Comparison of ENCODE assay signal across 11 cellular contexts in genomic region chr1:114508386-114508898, GRCh38. TPM values are rescaled to one million over a fixed set of nuclear protein-coding genes. Genes with fewer than 3 reads are reported as not detected.
DNase-seq lines count a peak whose midpoint lies in the region; ATAC-seq, FAIRE-seq and TF ChIP-seq lines count a peak whose summit lies in the region.
"Had no signal": no experiment of that assay in that cellular context is flagged by ENCODE, and none has a peak within 500 bp of the region (broad histone marks: within the 10 kb centered on the region; RNA-seq: fewer than 3 reads in every experiment).

No MANE protein-coding gene starts in this region.

- peak overlapping the region; percentile 41 for H3K27ac Mint-ChIP-seq in stimulated activated naive CD8-positive, alpha-beta T cell treated with anti-CD3 and anti-CD28 coated beads, Interleukin-15, Interleukin-2, amounts not matched to agents 100 ng/mL and 50 ng/mL, for 24 hours
- no peak overlapping the region for H3K27ac Mint-ChIP-seq in activated naive CD8-positive, alpha-beta T cell treated with anti-CD3 and anti-CD28 coated beads for 36 hours

- ATAC-seq in stimulated activated naive CD8-positive, alpha-beta T cell treated with anti-CD3 and anti-CD28 coated beads, Interleukin-15, Interleukin-2, amounts not matched to agents 100 U/mL and 50 U/mL, for 24 hours: no peak
- ATAC-seq: foreskin keratinocyte had no signal

- TF ChIP-seq CTCF in kidney (IDR thresholded peaks at IDR 0.05; ENCODE audit: borderline replicate concordance, extremely low read depth, insufficient read depth): no peak

- H3K4me3 ChIP-seq in kidney (ENCODE audit: low read length in 2 of 2): peak overlapping the region; percentile 44 to 88

- intact Hi-C loops in kidney (cut with DNase I): no loop called here

- H3K36me3 Mint-ChIP-seq in stimulated activated naive CD8-positive, alpha-beta T cell treated with anti-CD3 and anti-CD28 coated beads, Interleukin-15, Interleukin-2, amounts not matched to agents 100 ng/mL and 50 ng/mL, for 24 hours (ENCODE audit: low read depth): peaks cover 41% of the 10 kb centered on the region
- H3K36me3 Mint-ChIP-seq in activated naive CD8-positive, alpha-beta T cell treated with anti-CD3 and anti-CD28 coated beads for 36 hours: peaks cover 41% of the 10 kb centered on the region

- no peaks in the 10 kb centered on the region for H3K27me3 Mint-ChIP-seq in stimulated activated naive CD8-positive, alpha-beta T cell treated with anti-CD3 and anti-CD28 coated beads, Interleukin-15, Interleukin-2, amounts not matched to agents 100 ng/mL and 50 ng/mL, for 24 hours
- H3K27me3 Mint-ChIP-seq in activated naive CD8-positive, alpha-beta T cell treated with anti-CD3 and anti-CD28 coated beads for 36 hours: no peaks in the 10 kb centered on the region

- H3K4me1 ChIP-seq in kidney (ENCODE audit: control insufficient read depth in 1 of 2, insufficient read depth in 1 of 2, low read depth in 1 of 2, low read length in 2 of 2): peaks cover 9 to 15% of the 10 kb centered on the region in 2 donors

- H3K27ac ChIP-seq in kidney (ENCODE audit: low read depth in 2 of 2, low read length in 2 of 2): no peak overlapping the region
- H3K27ac ChIP-seq: foreskin keratinocyte, neutrophil had no signal

- H3K9me3 ChIP-seq in kidney (ENCODE audit: control insufficient read depth in 1 of 2, low read length in 2 of 2): no peaks in the 10 kb centered on the region
- H3K9me3 ChIP-seq: neutrophil had no signal

- H3K4me1 Mint-ChIP-seq in stimulated activated naive CD8-positive, alpha-beta T cell treated with anti-CD3 and anti-CD28 coated beads, Interleukin-15, Interleukin-2, amounts not matched to agents 100 ng/mL and 50 ng/mL, for 24 hours (ENCODE audit: low read depth): peaks cover 69% of the 10 kb centered on the region
- peaks cover 60% of the 10 kb centered on the region for H3K4me1 Mint-ChIP-seq in activated naive CD8-positive, alpha-beta T cell treated with anti-CD3 and anti-CD28 coated beads for 36 hours

- no peak overlapping the region for H3K9ac ChIP-seq in kidney (ENCODE audit: low read length in 2 of 2)

- H3K9me3 Mint-ChIP-seq in stimulated activated naive CD8-positive, alpha-beta T cell treated with anti-CD3 and anti-CD28 coated beads, Interleukin-15, Interleukin-2, amounts not matched to agents 100 ng/mL and 50 ng/mL, for 24 hours: no peaks in the 10 kb centered on the region
- no peaks in the 10 kb centered on the region for H3K9me3 Mint-ChIP-seq in activated naive CD8-positive, alpha-beta T cell treated with anti-CD3 and anti-CD28 coated beads for 36 hours

- no peak for DNase-seq in stimulated activated naive CD8-positive, alpha-beta T cell treated with anti-CD3 and anti-CD28 coated beads, Interleukin-15, Interleukin-2, amounts not matched to agents 100 U/mL and 50 U/mL, for 24 hours
- no peak for DNase-seq in activated naive CD8-positive, alpha-beta T cell treated with anti-CD3 and anti-CD28 coated beads for 36 hours
- DNase-seq in kidney: no peak
- no peak for DNase-seq in NCI-H2081 (lab: John Stamatoyannopoulos, UW)
- DNase-seq in HCEC 1CT: no peak
- DNase-seq in activated gamma-delta T cell (lab: John Stamatoyannopoulos, UW): no peak
- DNase-seq in RKO (ENCODE audit: low spot score): no peak
- DNase-seq: COR-L47, foreskin keratinocyte had no signal

- no peaks in the 10 kb centered on the region for H3K36me3 ChIP-seq in kidney (ENCODE audit: control insufficient read depth in 1 of 2, insufficient read depth in 2 of 2, low read length in 2 of 2)

- peak overlapping the region; percentile 91 for H3K4me3 Mint-ChIP-seq in stimulated activated naive CD8-positive, alpha-beta T cell treated with anti-CD3 and anti-CD28 coated beads, Interleukin-15, Interleukin-2, amounts not matched to agents 100 ng/mL and 50 ng/mL, for 24 hours
- peak overlapping the region; percentile 97 for H3K4me3 Mint-ChIP-seq in activated naive CD8-positive, alpha-beta T cell treated with anti-CD3 and anti-CD28 coated beads for 36 hours

- FAIRE-seq in kidney (lab: Jason Lieb, UNC): no peak

RNA-seq across cellular contexts. Expression of gene TRIM33, which starts 2.6 kb away (rescaled TPM):
- 10 to 100 TPM; 31.5 to 32.8 TPM for total RNA-seq in activated naive CD8-positive, alpha-beta T cell treated with anti-CD3 and anti-CD28 coated beads for 36 hours
- 36.2 TPM for total RNA-seq in kidney
- 13.3 TPM for polyA plus RNA-seq in kidney (ENCODE audit: insufficient read depth, low read depth, low replicate concordance)
